ENCODE assay signal across 9 cellular contexts in genomic region chr15:28094732-28095521, GRCh38. TPM values are rescaled to one million over a fixed set of nuclear protein-coding genes. Genes with fewer than 3 reads are reported as not detected.
DNase-seq lines count a peak whose midpoint lies in the region; ATAC-seq and TF ChIP-seq lines count a peak whose summit lies in the region.
"Had no signal": no experiment of that assay in that cellular context is flagged by ENCODE, and none has a peak within 500 bp of the region (broad histone marks: within the 10 kb centered on the region; RNA-seq: fewer than 3 reads in every experiment).

No MANE protein-coding gene starts in this region.

- no peak overlapping the region for H3K27ac Mint-ChIP-seq in activated CD4-positive, alpha-beta T cell treated with anti-CD3 and anti-CD28 coated beads, Interleukin-2, amount 10 ng/mL, durations not matched to agents 24 days and 14 days
- no peak overlapping the region for H3K27ac Mint-ChIP-seq in stimulated activated naive CD8-positive, alpha-beta T cell treated with anti-CD3 and anti-CD28 coated beads, Interleukin-15, amount 100 ng/mL, for 72 hours

- DNase-seq in activated CD4-positive, alpha-beta T cell treated with anti-CD3 and anti-CD28 coated beads, Interleukin-2, amount 10 ng/mL, durations not matched to agents 24 days and 14 days, result peak; percentile 75
- DNase-seq in activated CD4-positive, alpha-beta T cell treated with anti-CD3 and anti-CD28 coated beads for 4 hours, result no peak
- DNase-seq in astrocyte of the spinal cord (ENCODE audit: low read depth, low spot score) (no peak), left colon (peak; percentile 88 to 91), HuH-7.5 (ENCODE audit: low spot score) (no peak)
- DNase-seq in stimulated activated naive CD8-positive, alpha-beta T cell treated with anti-CD3 and anti-CD28 coated beads, Interleukin-15, amount 100 ng/mL, for 72 hours, result peak; percentile 27 to 31

- intact Hi-C loops in activated CD4-positive, alpha-beta T cell treated with anti-CD3 and anti-CD28 coated beads, Interleukin-2, amount 10 ng/mL, durations not matched to agents 24 days and 14 days (cut with micrococcal nuclease), result no loop called here
- intact Hi-C loops in left colon (cut with DNase I, micrococcal nuclease), result no loop called here

- H3K4me3 ChIP-seq in astrocyte of the spinal cord (ENCODE audit: low read depth, low read length), result peak overlapping the region; percentile 44

- peaks cover 2% of the 10 kb centered on the region for H3K36me3 Mint-ChIP-seq in activated CD4-positive, alpha-beta T cell treated with anti-CD3 and anti-CD28 coated beads, Interleukin-2, amount 10 ng/mL, durations not matched to agents 24 days and 14 days (ENCODE audit: low read depth)

- H3K27me3 Mint-ChIP-seq in activated CD4-positive, alpha-beta T cell treated with anti-CD3 and anti-CD28 coated beads, Interleukin-2, amount 10 ng/mL, durations not matched to agents 24 days and 14 days, result peaks cover 67% of the 10 kb centered on the region
- peaks cover 87% of the 10 kb centered on the region for H3K27me3 Mint-ChIP-seq in stimulated activated naive CD8-positive, alpha-beta T cell treated with anti-CD3 and anti-CD28 coated beads, Interleukin-15, amount 100 ng/mL, for 72 hours

- in situ Hi-C loops in astrocyte of the spinal cord (cut with HindIII; ENCODE audit: low sequenced_read_pairs), result no loop called here

- ATAC-seq in left colon (peak; percentile 83), GM21515 (IDR thresholded peaks at IDR 0.05; ENCODE audit: unreplicated experiment) (no peak), HG02678 (IDR thresholded peaks at IDR 0.05; ENCODE audit: unreplicated experiment) (no peak)
- ATAC-seq in stimulated activated naive CD8-positive, alpha-beta T cell treated with anti-CD3 and anti-CD28 coated beads, Interleukin-15, amount 100 ng/mL, for 72 hours, result peak; percentile 31

- H3K9me3 Mint-ChIP-seq in activated CD4-positive, alpha-beta T cell treated with anti-CD3 and anti-CD28 coated beads, Interleukin-2, amount 10 ng/mL, durations not matched to agents 24 days and 14 days, result peaks cover 12% of the 10 kb centered on the region
- H3K9me3 Mint-ChIP-seq in stimulated activated naive CD8-positive, alpha-beta T cell treated with anti-CD3 and anti-CD28 coated beads, Interleukin-15, amount 100 ng/mL, for 72 hours, result peaks cover 0 to 10% of the 10 kb centered on the region in 2 donors

- peak overlapping the region; percentile 89 for H3K4me3 Mint-ChIP-seq in activated CD4-positive, alpha-beta T cell treated with anti-CD3 and anti-CD28 coated beads, Interleukin-2, amount 10 ng/mL, durations not matched to agents 24 days and 14 days
- H3K4me3 Mint-ChIP-seq in stimulated activated naive CD8-positive, alpha-beta T cell treated with anti-CD3 and anti-CD28 coated beads, Interleukin-15, amount 100 ng/mL, for 72 hours, result peak overlapping the region; percentile 88 to 91

- TF ChIP-seq CTCF in astrocyte of the spinal cord (IDR thresholded peaks at IDR 0.05; ENCODE audit: low read depth, low read length), result no peak

- peaks cover 16% of the 10 kb centered on the region for H3K4me1 Mint-ChIP-seq in activated CD4-positive, alpha-beta T cell treated with anti-CD3 and anti-CD28 coated beads, Interleukin-2, amount 10 ng/mL, durations not matched to agents 24 days and 14 days
- H3K4me1 Mint-ChIP-seq in stimulated activated naive CD8-positive, alpha-beta T cell treated with anti-CD3 and anti-CD28 coated beads, Interleukin-15, amount 100 ng/mL, for 72 hours, result peaks cover 41% of the 10 kb centered on the region

RNA-seq across cellular contexts. Expression of gene OCA2, which starts 4.2 kb away (rescaled TPM):
- total RNA-seq in activated CD4-positive, alpha-beta T cell treated with anti-CD3 and anti-CD28 coated beads, Interleukin-2, amount 10 ng/mL, durations not matched to agents 24 days and 14 days, result not detected in 2 replicates
- under 1 TPM; 0.18 to 0.31 TPM for total RNA-seq in left colon
- total RNA-seq: T-helper 1 cell treated with Interleukin-12 subunit alpha and Interleukin-12 subunit beta and Interleukin-4 antibody, amounts not matched to agents 30 ng/mL and 1 ng/mL, for 36 hours had no signal

Comparison
In these comparisons a context has a peak if more than half of its experiments do, and no peak if none do; other contexts are left out.
1. DNase-seq: peak in activated CD4-positive, alpha-beta T cell treated with anti-CD3 and anti-CD28 coated beads, Interleukin-2, amount 10 ng/mL, durations not matched to agents 24 days and 14 days (single experiment), left colon (2 of 2) and stimulated activated naive CD8-positive, alpha-beta T cell treated with anti-CD3 and anti-CD28 coated beads, Interleukin-15, amount 100 ng/mL, for 72 hours (2 of 2); none in activated CD4-positive, alpha-beta T cell treated with anti-CD3 and anti-CD28 coated beads for 4 hours (0 of 2), astrocyte of the spinal cord (single experiment) and HuH-7.5 (single experiment).
2. ATAC-seq: peak in left colon (single experiment) and stimulated activated naive CD8-positive, alpha-beta T cell treated with anti-CD3 and anti-CD28 coated beads, Interleukin-15, amount 100 ng/mL, for 72 hours (single experiment); none in GM21515 (single experiment) and HG02678 (single experiment).